In genomic region chr15:66294932-66295235, GRCh38 we compare ENCODE assay signal across 1 cellular context.
TF ChIP-seq lines count a peak whose summit lies in the region.

No MANE protein-coding gene starts in this region.

TF ChIP-seq in GM12878, 131 proteins besides CTCF, POLR2A, EP300 and RAD21:
- no peak for TF ChIP-seq BCL11A (IDR thresholded peaks at IDR 0.05; ENCODE audit: low read depth, low read length)
- TF ChIP-seq KAT2A (conservative IDR thresholded peaks at IDR 0.05; ENCODE audit: control insufficient read depth, low read depth, low read length), result no peak
- no peak for TF ChIP-seq CBX3 (IDR thresholded peaks at IDR 0.05; ENCODE audit: borderline replicate concordance, low read depth)
- no peak for TF ChIP-seq EGR1 (IDR thresholded peaks at IDR 0.05; ENCODE audit: borderline replicate concordance in 1 of 2, low read depth in 2 of 2, low read length in 2 of 2)
- no peak for TF ChIP-seq PBX3 (IDR thresholded peaks at IDR 0.05; ENCODE audit: insufficient replicate concordance, low read depth, low read length)
- TF ChIP-seq HDAC2 (IDR thresholded peaks at IDR 0.05), result no peak
- TF ChIP-seq CBFB (IDR thresholded peaks at IDR 0.05; ENCODE audit: low read depth), result no peak
- TF ChIP-seq YY1 (IDR thresholded peaks at IDR 0.05; ENCODE audit: low read depth, low read length), result no peak
- TF ChIP-seq IRF3 (IDR thresholded peaks at IDR 0.05), result no peak
- no peak for TF ChIP-seq ZBTB40 (IDR thresholded peaks at IDR 0.05; ENCODE audit: borderline replicate concordance)
